ENCODE assay signal across 13 cellular contexts in the genomic region with DNA sequence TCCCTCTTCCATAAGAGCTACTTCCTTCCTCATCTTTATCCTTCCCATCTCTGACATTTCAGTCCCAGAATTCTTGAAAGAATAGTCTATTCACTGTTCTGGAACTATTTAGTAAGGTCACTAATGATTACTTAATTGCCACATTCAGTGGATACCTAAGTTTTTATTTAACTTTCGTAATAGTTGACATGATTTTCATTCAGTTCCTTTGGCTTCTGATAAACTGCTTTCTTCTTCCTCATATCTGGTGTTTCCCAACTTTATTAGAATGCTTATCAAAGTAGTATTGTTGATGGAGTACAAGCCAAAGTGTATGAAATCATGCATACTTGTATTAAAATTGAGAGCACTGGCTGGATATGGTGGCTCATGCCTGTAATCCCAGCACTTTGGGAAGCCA. TPM values are rescaled to one million over a fixed set of nuclear protein-coding genes. Genes with fewer than 3 reads are reported as not detected.
DNase-seq lines count a peak whose midpoint lies in the region; ATAC-seq, FAIRE-seq and TF ChIP-seq lines count a peak whose summit lies in the region.
"Had no signal": no experiment of that assay in that cellular context is flagged by ENCODE, and none has a peak within 500 bp of the region (broad histone marks: within the 10 kb centered on the region; RNA-seq: fewer than 3 reads in every experiment).

No MANE protein-coding gene starts in this region.

- H3K4me2 ChIP-seq in HepG2 (ENCODE audit: low read depth, low read length), result no peak overlapping the region

- H4K20me1 ChIP-seq in HepG2 (ENCODE audit: insufficient read depth, low read length), result peaks cover 44% of the 10 kb centered on the region

- H3K4me1 Mint-ChIP-seq in activated CD8-positive, alpha-beta T cell treated with anti-CD3 and anti-CD28 coated beads, Interleukin-2, amount 10 ng/mL, durations not matched to agents 7 days and 5 days (ENCODE audit: low read depth), result peaks cover 77% of the 10 kb centered on the region

- in situ Hi-C loops in HepG2 (cut with HindIII; ENCODE audit: extremely low pct_ligation_motif_present, low pct_unique_long_range_greater_than_20kb), result no loop called here

- TF ChIP-seq CTCF in HepG2 (CRISPR knock-in tag; IDR thresholded peaks at IDR 0.05), result no peak
- TF ChIP-seq CTCF in ovary (IDR thresholded peaks at IDR 0.05), result no peak
- no peak for TF ChIP-seq CTCF in WERI-Rb-1 (IDR thresholded peaks at IDR 0.05; ENCODE audit: low read depth, low read length)

- H3K27me3 Mint-ChIP-seq in activated CD8-positive, alpha-beta T cell treated with anti-CD3 and anti-CD28 coated beads, Interleukin-2, amount 10 ng/mL, durations not matched to agents 7 days and 5 days (ENCODE audit: low read depth), result no peaks in the 10 kb centered on the region

- H3K4me3 ChIP-seq in HepG2 (replicated peaks in 1 of 3; ENCODE audit: insufficient read depth in 1 of 3, low read depth in 2 of 3, low read length in 3 of 3), result no peak overlapping the region
- no peak overlapping the region for H3K4me3 ChIP-seq in ovary
- no peak overlapping the region for H3K4me3 ChIP-seq in WERI-Rb-1 (ENCODE audit: low read depth, low read length)
- H3K4me3 ChIP-seq: uterus had no signal

- CTCF ChIA-PET in activated CD8-positive, alpha-beta T cell treated with anti-CD3 and anti-CD28 coated beads, Interleukin-2, amount 10 ng/mL, durations not matched to agents 7 days and 5 days (lab: Charles Lee), result interaction anchor here (1.9 to 2.1 kb wide), 2 partner anchors 9 to 61 kb away, joined by 5 to 11 read pairs; no protein-coding TSS in a partner anchor
- CTCF ChIA-PET in HepG2 (lab: Yijun Ruan, JAX; ENCODE audit: low intra/inter-chr PET ratio, low total read pairs), result no interaction called here

- peaks cover 44% of the 10 kb centered on the region for H3K36me3 Mint-ChIP-seq in activated CD8-positive, alpha-beta T cell treated with anti-CD3 and anti-CD28 coated beads, Interleukin-2, amount 10 ng/mL, durations not matched to agents 7 days and 5 days (ENCODE audit: low read depth)

- TF ChIP-seq EP300 in HepG2 (IDR thresholded peaks at IDR 0.05; ENCODE audit: low read depth in 2 of 2, low read length in 2 of 2) (no peak), HepG2 (CRISPR knock-in tag; IDR thresholded peaks at IDR 0.05; ENCODE audit: borderline replicate concordance) (no peak), ovary (IDR thresholded peaks at IDR 0.05) (no peak)

- H2AFZ ChIP-seq in HepG2 (ENCODE audit: low read length), result no peak overlapping the region

- peak overlapping the region; percentile 59 for H3K27ac Mint-ChIP-seq in activated CD8-positive, alpha-beta T cell treated with anti-CD3 and anti-CD28 coated beads, Interleukin-2, amount 10 ng/mL, durations not matched to agents 7 days and 5 days

- peak; percentile 42 for ATAC-seq in Right ventricle myocardium inferior
- ATAC-seq in activated CD8-positive, alpha-beta T cell treated with anti-CD3 and anti-CD28 coated beads, Interleukin-2, amount 10 ng/mL, durations not matched to agents 7 days and 5 days, result no peak
- no peak for ATAC-seq in HepG2
- no peak for ATAC-seq in HG02970 (IDR thresholded peaks at IDR 0.05; ENCODE audit: low FRiP score, unreplicated experiment)

- no peaks in the 10 kb centered on the region for H3K9me3 Mint-ChIP-seq in activated CD8-positive, alpha-beta T cell treated with anti-CD3 and anti-CD28 coated beads, Interleukin-2, amount 10 ng/mL, durations not matched to agents 7 days and 5 days (ENCODE audit: insufficient read depth)

- intact Hi-C loops in Right ventricle myocardium inferior (cut with DNase I), result no loop called here
- intact Hi-C loops in cardiac septum (cut with DNase I), result no loop called here
- intact Hi-C loops in HepG2 (cut with micrococcal nuclease; ENCODE audit: unreplicated experiment), result no loop called here
- intact Hi-C loops in ovary (cut with DNase I), result no loop called here

- no peak for FAIRE-seq in HepG2 (lab: Jason Lieb, UNC)
- FAIRE-seq: colon, TTC549 had no signal

- TSS peak; percentile 46 for BruUV-seq in HepG2 (replicated peaks; lab: Mats Ljungman, UMichigan)

- H3K27me3 ChIP-seq in HepG2 (ENCODE audit: control insufficient read depth in 1 of 2, insufficient read depth in 2 of 2, low read length in 2 of 2), result no peaks in the 10 kb centered on the region
- no peaks in the 10 kb centered on the region for H3K27me3 ChIP-seq in ovary
- H3K27me3 ChIP-seq in WERI-Rb-1 (ENCODE audit: insufficient read depth, low read depth, severe bottlenecking), result no peaks in the 10 kb centered on the region
- H3K27me3 ChIP-seq: uterus had no signal

- no peaks in the 10 kb centered on the region for H3K9me3 ChIP-seq in HepG2 (ENCODE audit: low read length)
- no peaks in the 10 kb centered on the region for H3K9me3 ChIP-seq in ovary
- no peaks in the 10 kb centered on the region for H3K9me3 ChIP-seq in WERI-Rb-1 (ENCODE audit: severe bottlenecking)
- H3K9me3 ChIP-seq: uterus had no signal

- POLR2A ChIA-PET in activated CD8-positive, alpha-beta T cell treated with anti-CD3 and anti-CD28 coated beads, Interleukin-2, amount 10 ng/mL, durations not matched to agents 7 days and 5 days (lab: Charles Lee), result interaction anchor here (0.6 to 4.3 kb wide), 2 partner anchors 10 to 61 kb away, joined by 3 to 26 read pairs; a partner anchor contains a TSS
- POLR2A ChIA-PET in HepG2 (lab: Yijun Ruan, JAX), result interaction anchor here (0.5 to 2.6 kb wide), 2 partner anchors 11 to 333 kb away, joined by 4 to 14 read pairs; a partner anchor contains a TSS

- no peak for TF ChIP-seq RAD21 in HepG2 (CRISPR knock-in tag; IDR thresholded peaks at IDR 0.05)

- H3K4me1 ChIP-seq in HepG2 (ENCODE audit: insufficient read depth, low read length), result peaks cover 48% of the 10 kb centered on the region
- peaks cover 6% of the 10 kb centered on the region for H3K4me1 ChIP-seq in ovary (ENCODE audit: insufficient read depth)

- TF ChIP-seq POLR2A in HepG2 (IDR thresholded peaks at IDR 0.05; ENCODE audit: insufficient read depth in 1 of 2, low read depth in 2 of 2, low read length in 2 of 2), result no peak
- TF ChIP-seq POLR2A in ovary (IDR thresholded peaks at IDR 0.05), result no peak

- 98% methylated on average over 1 of the region's 1 CpG for whole genome bisulfite sequencing in HepG2 (ENCODE audit: low lambda C conversion rate)
- WGBS in ovary, 3 donors, result 18 to 21% (median 20%) methylated on average over 1 of the region's 1 CpG

- H3K9ac ChIP-seq in HepG2 (ENCODE audit: insufficient read depth, low read depth, low read length), result no peak overlapping the region

- H3K27ac ChIP-seq in HepG2 (ENCODE audit: extremely low read length, insufficient read depth, low read length), result no peak overlapping the region
- H3K27ac ChIP-seq in ovary, result no peak overlapping the region
- H3K27ac ChIP-seq in WERI-Rb-1, result no peak overlapping the region
- H3K27ac ChIP-seq: uterus had no signal

- no peak overlapping the region for H3K4me3 Mint-ChIP-seq in activated CD8-positive, alpha-beta T cell treated with anti-CD3 and anti-CD28 coated beads, Interleukin-2, amount 10 ng/mL, durations not matched to agents 7 days and 5 days

- peaks cover 82% of the 10 kb centered on the region for H3K79me2 ChIP-seq in HepG2 (ENCODE audit: insufficient read depth, low read length)

- peaks cover 7 to 32% of the 10 kb centered on the region in 2 experiments for H3K36me3 ChIP-seq in HepG2 (replicated peaks in 1 of 2; ENCODE audit: control insufficient read depth in 1 of 2, insufficient read depth in 2 of 2, low read length in 2 of 2)
- H3K36me3 ChIP-seq in ovary, result no peaks in the 10 kb centered on the region
- H3K36me3 ChIP-seq in WERI-Rb-1, result peaks cover 60% of the 10 kb centered on the region
- H3K36me3 ChIP-seq: uterus had no signal

- DNase-seq in Right ventricle myocardium inferior (ENCODE audit: missing footprints), result no peak
- DNase-seq in cardiac septum (ENCODE audit: low spot score), result no peak
- DNase-seq in activated CD8-positive, alpha-beta T cell treated with anti-CD3 and anti-CD28 coated beads, Interleukin-2, amount 10 ng/mL, durations not matched to agents 7 days and 5 days, result no peak
- no peak for DNase-seq in HepG2 (ENCODE audit: low spot score)
- DNase-seq in ovary, result no peak
- no peak for DNase-seq in DMS53 treated with DMSO at 0.1 percent for 48 hours (lab: John Stamatoyannopoulos, UW; ENCODE audit: unreplicated experiment)
- DNase-seq in WERI-Rb-1, result no peak
- DNase-seq: AML-193, GF-D8, uterus had no signal

TF ChIP-seq in HepG2, 621 proteins besides CTCF, POLR2A, EP300 and RAD21 (continues in another document):
- TF ChIP-seq SP140L (CRISPR knock-in tag; IDR thresholded peaks at IDR 0.05; ENCODE audit: borderline replicate concordance) (no peak), FOXA3 (CRISPR knock-in tag; IDR thresholded peaks at IDR 0.05) (no peak)

RNA-seq across cellular contexts. Expression of a gene that starts 10.8 kb away (rescaled TPM):
- total RNA-seq in Right ventricle myocardium inferior, result 116 TPM
- total RNA-seq in cardiac septum, result 124 TPM
- 100 to 1,000 TPM; 227 to 232 TPM for total RNA-seq in activated CD8-positive, alpha-beta T cell treated with anti-CD3 and anti-CD28 coated beads, Interleukin-2, amount 10 ng/mL, durations not matched to agents 7 days and 5 days
- 109 and 118 TPM in 2 replicates for total RNA-seq in HepG2 (2016; rRNA removed; fragmentation: Illumina TruSeq; extraction: Trizol)
- 111 and 139 TPM in 2 replicates for total RNA-seq in HepG2 (2016; cell fraction: cytosol; rRNA removed; fragmentation: Illumina TruSeq; extraction: Trizol; ENCODE audit: low read depth)
- 93.2 and 113 TPM in 2 replicates for total RNA-seq in HepG2 (2016; cell fraction: insoluble cytoplasmic fraction; rRNA removed; fragmentation: Illumina TruSeq; extraction: Trizol)
- total RNA-seq in HepG2 (2016; cell fraction: membrane; rRNA removed; fragmentation: Illumina TruSeq; extraction: Trizol), result 196 and 210 TPM in 2 replicates
- total RNA-seq in HepG2 (2016; cell fraction: nucleus; rRNA removed; fragmentation: Illumina TruSeq; extraction: Trizol), result 43.4 and 55.4 TPM in 2 replicates
- 59.9 and 79.1 TPM in 2 replicates for polyA plus RNA-seq in HepG2 (2011; rRNA removed)
- 23.8 and 37.3 TPM in 2 replicates for polyA plus RNA-seq in HepG2 (2011; cell fraction: cytosol; rRNA removed)
- polyA plus RNA-seq in HepG2 (2011; cell fraction: nucleus; rRNA removed), result 22.3 and 35.1 TPM in 2 replicates
- 154 and 174 TPM in 2 replicates for polyA plus RNA-seq in HepG2 (2012)
- polyA plus RNA-seq in HepG2 (2016; cell fraction: cytosol; fragmentation: Illumina TruSeq; extraction: Trizol; ENCODE audit: low read depth), result 266 and 332 TPM in 2 replicates
- polyA plus RNA-seq in HepG2 (2016; cell fraction: insoluble cytoplasmic fraction; fragmentation: Illumina TruSeq; extraction: Trizol; ENCODE audit: low read depth), result 161 and 175 TPM in 2 replicates
- 293 and 345 TPM in 2 replicates for polyA plus RNA-seq in HepG2 (2016; cell fraction: membrane; fragmentation: Illumina TruSeq; extraction: Trizol; ENCODE audit: low read depth)
- polyA plus RNA-seq in HepG2 (2016; cell fraction: nucleus; fragmentation: Illumina TruSeq; extraction: Trizol; ENCODE audit: insufficient read depth, low read depth), result 120 and 128 TPM in 2 replicates
- polyA minus RNA-seq in HepG2 (2011; rRNA and poly(A)+ RNA removed; ENCODE audit: low replicate concordance), result 14.5 and 25.8 TPM in 2 replicates
- polyA minus RNA-seq in HepG2 (2011; cell fraction: cytosol; rRNA and poly(A)+ RNA removed), result 41.2 and 47.5 TPM in 2 replicates
- 32.2 and 38.5 TPM in 2 replicates for polyA minus RNA-seq in HepG2 (2011; cell fraction: nucleus; rRNA and poly(A)+ RNA removed)
- 100 to 1,000 TPM in 4 of 7 donors, 10 to 100 TPM in 3; 66.8 to 144 (median 117) TPM for total RNA-seq in ovary
- polyA plus RNA-seq in ovary, result 100 to 1,000 TPM in 1 of 2 donors, 10 to 100 TPM in 1; 79.7 to 230 TPM
